8 cellular contexts compared by ENCODE assay signal in the genomic region with DNA sequence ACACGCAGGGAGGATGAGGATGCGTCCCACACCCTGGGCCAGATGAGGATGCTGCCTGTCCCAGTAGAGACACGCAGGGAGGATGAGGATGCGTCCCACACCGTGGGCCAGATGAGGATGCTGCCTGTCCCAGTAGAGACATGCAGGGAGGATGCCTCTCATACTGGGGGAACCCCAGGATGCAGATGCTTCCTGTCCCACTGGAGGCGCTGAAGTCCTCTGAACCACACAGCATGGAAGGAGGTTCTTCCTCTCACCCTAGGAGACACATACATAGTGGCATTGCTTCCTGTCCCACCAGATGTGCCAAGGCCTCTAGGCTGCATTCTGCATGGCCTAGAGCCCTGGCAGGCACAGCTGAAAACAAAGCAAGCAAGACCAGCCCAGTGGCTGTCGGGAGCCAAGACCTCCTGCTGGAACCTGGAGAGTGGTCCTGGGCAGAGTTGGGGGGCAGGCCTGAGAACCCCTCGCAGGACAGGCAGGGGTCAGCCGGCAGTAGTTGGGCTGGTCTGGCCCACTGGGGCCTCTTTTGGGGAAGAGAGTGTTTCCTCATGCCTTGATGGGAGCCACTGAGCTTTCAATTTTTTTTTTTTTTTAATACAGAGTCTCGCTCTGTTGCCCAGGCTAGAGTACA.
A peak's percentile ranks its signal among the peaks of the same experiment; 100 is the strongest.
DNase-seq lines count a peak whose midpoint lies in the region; ATAC-seq lines count a peak whose summit lies in the region.

No MANE protein-coding gene starts in this region.

- CTCF ChIA-PET in activated naive CD4-positive, alpha-beta T cell treated with anti-CD3 and anti-CD28 coated beads, Interleukin-2, amount 10 ng/mL, durations not matched to agents 7 days and 5 days (lab: Charles Lee), result interaction anchor here (0.6 to 1.4 kb wide), 7 partner anchors 8 to 126 kb away, joined by 3 to 4 read pairs (median 3); no protein-coding TSS in a partner anchor

- H3K9me3 Mint-ChIP-seq in activated naive CD4-positive, alpha-beta T cell treated with anti-CD3 and anti-CD28 coated beads, Interleukin-2, amount 10 ng/mL, durations not matched to agents 7 days and 5 days, result no peaks in the 10 kb centered on the region

- H3K36me3 Mint-ChIP-seq in activated naive CD4-positive, alpha-beta T cell treated with anti-CD3 and anti-CD28 coated beads, Interleukin-2, amount 10 ng/mL, durations not matched to agents 7 days and 5 days, result no peaks in the 10 kb centered on the region

- H3K4me1 Mint-ChIP-seq in activated naive CD4-positive, alpha-beta T cell treated with anti-CD3 and anti-CD28 coated beads, Interleukin-2, amount 10 ng/mL, durations not matched to agents 7 days and 5 days, result peaks cover 20% of the 10 kb centered on the region

- ATAC-seq in GM19452 (IDR thresholded peaks at IDR 0.05; ENCODE audit: unreplicated experiment), result peak; percentile 81

- H3K4me3 Mint-ChIP-seq in activated naive CD4-positive, alpha-beta T cell treated with anti-CD3 and anti-CD28 coated beads, Interleukin-2, amount 10 ng/mL, durations not matched to agents 7 days and 5 days, result no peak overlapping the region

- DNase-seq in DMS 273 treated with DMSO at 0.1 percent for 48 hours (lab: John Stamatoyannopoulos, UW) (peak; percentile 24), NAMALWA (ENCODE audit: low spot score) (peak; percentile 85), left kidney (ENCODE audit: low read depth, low spot score) (peak; percentile 48), T1000 (lab: John Stamatoyannopoulos, UW) (no peak), inferior parietal cortex (ENCODE audit: extremely low spot score) (no peak)
- DNase-seq in activated naive CD4-positive, alpha-beta T cell treated with anti-CD3 and anti-CD28 coated beads, Interleukin-2, amount 10 ng/mL, durations not matched to agents 7 days and 5 days, result peak; percentile 71
- DNase-seq in NK-92 treated with Interleukin-12 subunit alpha and Interleukin-12 subunit beta, amount 100 ng/mL, for 24 hours (lab: John Stamatoyannopoulos, UW), result no peak

- no peak overlapping the region for H3K27ac Mint-ChIP-seq in activated naive CD4-positive, alpha-beta T cell treated with anti-CD3 and anti-CD28 coated beads, Interleukin-2, amount 10 ng/mL, durations not matched to agents 7 days and 5 days

- H3K27me3 Mint-ChIP-seq in activated naive CD4-positive, alpha-beta T cell treated with anti-CD3 and anti-CD28 coated beads, Interleukin-2, amount 10 ng/mL, durations not matched to agents 7 days and 5 days, result peaks cover 57% of the 10 kb centered on the region

Comparison
In these comparisons a context has a peak if more than half of its experiments do, and no peak if none do; other contexts are left out.
1. DNase-seq: peak in DMS 273 treated with DMSO at 0.1 percent for 48 hours (single experiment), NAMALWA (single experiment), activated naive CD4-positive, alpha-beta T cell treated with anti-CD3 and anti-CD28 coated beads, Interleukin-2, amount 10 ng/mL, durations not matched to agents 7 days and 5 days (single experiment) and left kidney (single experiment); none in T1000 (single experiment), inferior parietal cortex (single experiment) and NK-92 treated with Interleukin-12 subunit alpha and Interleukin-12 subunit beta, amount 100 ng/mL, for 24 hours (single experiment).